18 cellular contexts compared by ENCODE assay signal in genomic region chr2:174785481-174785880, GRCh38. TPM values are rescaled to one million over a fixed set of nuclear protein-coding genes. Genes with fewer than 3 reads are reported as not detected.
"Had no signal": no experiment of that assay in that cellular context is flagged by ENCODE, and none has a peak within 500 bp of the region (broad histone marks: within the 10 kb centered on the region; RNA-seq: fewer than 3 reads in every experiment).

No MANE protein-coding gene starts in this region.

- H3K9me3 Mint-ChIP-seq: activated naive CD8-positive, alpha-beta T cell treated with anti-CD3 and anti-CD28 coated beads, Interleukin-2, amount 10 ng/mL, durations not matched to agents 7 days and 5 days; stimulated activated naive B cell treated with anti-CD40 and anti-IgM and Interleukin-4, amounts not matched to agents 10 μg/mL and 1 μg/mL and 100 μg/mL, for 72 hours had no signal

- H3K4me2 ChIP-seq: neural progenitor cell had no signal

- DNase-seq: activated CD4-positive, CD25-positive, alpha-beta regulatory T cell treated with anti-CD3 and anti-CD28 coated beads, Interleukin-2, amount 50 U/mL, for 72 hours; activated naive CD4-positive, alpha-beta T cell; activated naive CD8-positive, alpha-beta T cell treated with anti-CD3 and anti-CD28 coated beads, Interleukin-2, amount 10 ng/mL, durations not matched to agents 7 days and 5 days; anterior cingulate cortex; foreskin keratinocyte; glutamatergic neuron; hypothalamus; left ventricle myocardium superior; pancreas; sigmoid colon; stimulated activated CD4-positive, alpha-beta T cell treated with anti-CD3 and anti-CD28 coated beads, Interleukin-2, amount 100 ng/mL, for 48 hours; stimulated activated naive B cell treated with anti-CD40 and anti-IgM and Interleukin-4, amounts not matched to agents 10 μg/mL and 1 μg/mL and 100 μg/mL, for 72 hours; substantia nigra; transverse colon had no signal

- H3K4me3 ChIP-seq: esophagus muscularis mucosa, neural progenitor cell, pancreas, sigmoid colon, transverse colon had no signal

- H3K9ac ChIP-seq: neural progenitor cell had no signal

- H3K27ac ChIP-seq: esophagus muscularis mucosa, foreskin keratinocyte, neural progenitor cell, pancreas, sigmoid colon, transverse colon had no signal

- H3K36me3 ChIP-seq: esophagus muscularis mucosa, neural progenitor cell, pancreas, sigmoid colon, transverse colon had no signal

- H3K4me3 Mint-ChIP-seq: activated naive CD8-positive, alpha-beta T cell treated with anti-CD3 and anti-CD28 coated beads, Interleukin-2, amount 10 ng/mL, durations not matched to agents 7 days and 5 days; neural progenitor cell; stimulated activated naive B cell treated with anti-CD40 and anti-IgM and Interleukin-4, amounts not matched to agents 10 μg/mL and 1 μg/mL and 100 μg/mL, for 72 hours had no signal

- H3K27ac Mint-ChIP-seq: activated naive CD8-positive, alpha-beta T cell treated with anti-CD3 and anti-CD28 coated beads, Interleukin-2, amount 10 ng/mL, durations not matched to agents 7 days and 5 days; neural progenitor cell; stimulated activated naive B cell treated with anti-CD40 and anti-IgM and Interleukin-4, amounts not matched to agents 10 μg/mL and 1 μg/mL and 100 μg/mL, for 72 hours had no signal

- ATAC-seq: foreskin keratinocyte; left ventricle myocardium superior; pancreas; stimulated activated naive B cell treated with anti-CD40 and anti-IgM and Interleukin-4, amounts not matched to agents 10 μg/mL and 1 μg/mL and 100 μg/mL, for 72 hours had no signal

- H2AFZ ChIP-seq: neural progenitor cell had no signal

- H3K27me3 ChIP-seq: esophagus muscularis mucosa, foreskin keratinocyte, neural progenitor cell, pancreas, sigmoid colon, transverse colon had no signal

- H3K4me1 ChIP-seq: foreskin keratinocyte, pancreas had no signal

- H3K36me3 Mint-ChIP-seq: activated naive CD8-positive, alpha-beta T cell treated with anti-CD3 and anti-CD28 coated beads, Interleukin-2, amount 10 ng/mL, durations not matched to agents 7 days and 5 days; stimulated activated naive B cell treated with anti-CD40 and anti-IgM and Interleukin-4, amounts not matched to agents 10 μg/mL and 1 μg/mL and 100 μg/mL, for 72 hours had no signal

- H3K9me3 ChIP-seq: esophagus muscularis mucosa, pancreas, sigmoid colon, transverse colon had no signal

RNA-seq across cellular contexts. Expression of gene CHRNA1, which starts 21.2 kb away (rescaled TPM):
- total RNA-seq: activated CD8-positive, alpha-beta memory T cell treated with anti-CD3 and anti-CD28 coated beads for 36 hours; activated naive CD8-positive, alpha-beta T cell treated with anti-CD3 and anti-CD28 coated beads, Interleukin-2, amount 10 ng/mL, durations not matched to agents 7 days and 5 days; esophagus muscularis mucosa; foreskin keratinocyte; kidney epithelial cell; left ventricle myocardium superior; sigmoid colon had no signal
- polyA plus RNA-seq: foreskin keratinocyte had no signal
